Comparison of ENCODE assay signal across 8 cellular contexts in genomic region chr1:199551967-199552565, GRCh38.
DNase-seq lines count a peak whose midpoint lies in the region; ATAC-seq and TF ChIP-seq lines count a peak whose summit lies in the region.

No MANE protein-coding gene starts in this region.

- no peak overlapping the region for H3K27ac Mint-ChIP-seq in HFFc6
- no peak overlapping the region for H3K27ac Mint-ChIP-seq in activated naive CD8-positive, alpha-beta T cell treated with anti-CD3 and anti-CD28 coated beads for 36 hours

- no peak overlapping the region for H3K4me3 Mint-ChIP-seq in HFFc6
- H3K4me3 Mint-ChIP-seq in activated naive CD8-positive, alpha-beta T cell treated with anti-CD3 and anti-CD28 coated beads for 36 hours = no peak overlapping the region

- H3K27me3 Mint-ChIP-seq in HFFc6 (ENCODE audit: insufficient read depth) = no peaks in the 10 kb centered on the region; the same call in none of the 2 replicates
- peaks cover 13% of the 10 kb centered on the region for H3K27me3 Mint-ChIP-seq in activated naive CD8-positive, alpha-beta T cell treated with anti-CD3 and anti-CD28 coated beads for 36 hours

- no peaks in the 10 kb centered on the region for H3K9me3 Mint-ChIP-seq in HFFc6
- no peaks in the 10 kb centered on the region for H3K9me3 Mint-ChIP-seq in activated naive CD8-positive, alpha-beta T cell treated with anti-CD3 and anti-CD28 coated beads for 36 hours

- H3K4me1 Mint-ChIP-seq in HFFc6 (ENCODE audit: low read depth) = no peaks in the 10 kb centered on the region
- no peaks in the 10 kb centered on the region for H3K4me1 Mint-ChIP-seq in activated naive CD8-positive, alpha-beta T cell treated with anti-CD3 and anti-CD28 coated beads for 36 hours

- peak; percentile 82 for DNase-seq in DMS 273 (lab: John Stamatoyannopoulos, UW; ENCODE audit: unreplicated experiment)
- DNase-seq in HFFc6 = peak; percentile 63
- DNase-seq in NCI-H510A (lab: John Stamatoyannopoulos, UW) = peak; percentile 37
- peak; percentile 10 for DNase-seq in activated naive CD8-positive, alpha-beta T cell treated with anti-CD3 and anti-CD28 coated beads for 36 hours
- peak; percentile 43 for DNase-seq in iPS-NIHi11 (ENCODE audit: low spot score)
- DNase-seq in stimulated activated naive CD8-positive, alpha-beta T cell treated with anti-CD3 and anti-CD28 coated beads, Interleukin-15, Interleukin-2, amounts not matched to agents 100 U/mL and 50 U/mL, for 24 hours = peak; percentile 33
- no peak for DNase-seq in GOT3 (lab: John Stamatoyannopoulos, UW)

- H3K36me3 Mint-ChIP-seq in HFFc6 (ENCODE audit: low read depth) = no peaks in the 10 kb centered on the region
- no peaks in the 10 kb centered on the region for H3K36me3 Mint-ChIP-seq in activated naive CD8-positive, alpha-beta T cell treated with anti-CD3 and anti-CD28 coated beads for 36 hours

- TF ChIP-seq CTCF in HFFc6 (IDR thresholded peaks at IDR 0.05) = peak; percentile 92

- no peak for ATAC-seq in stimulated activated naive CD8-positive, alpha-beta T cell treated with anti-CD3 and anti-CD28 coated beads, Interleukin-15, Interleukin-2, amounts not matched to agents 100 U/mL and 50 U/mL, for 24 hours
- no peak for ATAC-seq in HG02973 (IDR thresholded peaks at IDR 0.05; ENCODE audit: unreplicated experiment)
